ENCODE assay signal across 8 cellular contexts in genomic region chr22:41381329-41382097, GRCh38. TPM values are rescaled to one million over a fixed set of nuclear protein-coding genes. Genes with fewer than 3 reads are reported as not detected.
DNase-seq lines count a peak whose midpoint lies in the region; ATAC-seq, FAIRE-seq and TF ChIP-seq lines count a peak whose summit lies in the region.

TEF (plus strand) TSS chr22:41381942; CDS start chr22:41382045, 103 bp downstream.

- no peaks in the 10 kb centered on the region for H3K36me3 Mint-ChIP-seq in activated CD4-positive, alpha-beta T cell treated with anti-CD3 and anti-CD28 coated beads for 36 hours (ENCODE audit: low read depth)

- TF ChIP-seq CTCF in choroid plexus epithelial cell (conservative IDR thresholded peaks at IDR 0.05; ENCODE audit: low read depth, low read length), result no peak
- TF ChIP-seq CTCF in kidney (IDR thresholded peaks at IDR 0.05; ENCODE audit: borderline replicate concordance, extremely low read depth, insufficient read depth), result no peak

- H3K27me3 Mint-ChIP-seq in activated CD4-positive, alpha-beta T cell treated with anti-CD3 and anti-CD28 coated beads for 36 hours, result no peaks in the 10 kb centered on the region

- CTCF ChIA-PET in activated CD4-positive, alpha-beta T cell treated with anti-CD3 and anti-CD28 coated beads for 36 hours (lab: Charles Lee), result interaction anchor here (0.6 to 2.7 kb wide), 7 partner anchors 18 to 481 kb away, joined by 3 to 16 read pairs (median 4); no protein-coding TSS in a partner anchor

- H3K4me1 ChIP-seq in kidney (ENCODE audit: control insufficient read depth in 1 of 2, insufficient read depth in 1 of 2, low read depth in 1 of 2, low read length in 2 of 2), result peaks cover 8 to 19% of the 10 kb centered on the region in 2 donors

- peak within 1 kb of the TSS; percentile 79 for H3K4me3 Mint-ChIP-seq in activated CD4-positive, alpha-beta T cell treated with anti-CD3 and anti-CD28 coated beads for 36 hours

- peaks cover 0 to 3% of the 10 kb centered on the region in 2 donors for H3K36me3 ChIP-seq in kidney (ENCODE audit: control insufficient read depth in 1 of 2, insufficient read depth in 2 of 2, low read length in 2 of 2)

- intact Hi-C loops in activated CD4-positive, alpha-beta T cell treated with anti-CD3 and anti-CD28 coated beads for 36 hours (cut with DNase I, micrococcal nuclease), result loop anchor here (1.0 to 5.0 kb wide), 16 partner anchors 67 to 1121 kb away; partner anchors contain the start of genes ACO2 (in 2 of the 2), DESI1 (in 2 of the 2), XRCC6 (in 2 of the 2) and L3MBTL2 (in 1 of the 2)
- intact Hi-C loops in kidney (cut with DNase I), result no loop called here

- peak within 1 kb of the TSS; percentile 91 for H3K27ac Mint-ChIP-seq in activated CD4-positive, alpha-beta T cell treated with anti-CD3 and anti-CD28 coated beads for 36 hours

- DNase-seq in Ammon's horn (ENCODE audit: low spot score), result peak; percentile 99
- peak; percentile 97 for DNase-seq in GM19239 (ENCODE audit: insufficient read length, low spot score)
- DNase-seq in NCI-H510A treated with DMSO at 0.1 percent for 48 hours (lab: John Stamatoyannopoulos, UW), result peak; percentile 94
- peak; percentile 98 for DNase-seq in activated CD4-positive, alpha-beta T cell treated with anti-CD3 and anti-CD28 coated beads for 36 hours
- peak; percentile 99 for DNase-seq in choroid plexus epithelial cell (ENCODE audit: low read depth)
- peak; percentile 100 for DNase-seq in kidney
- peak; percentile 96 for DNase-seq in stimulated activated CD4-positive, alpha-beta T cell treated with anti-CD3 and anti-CD28 coated beads, Interleukin-15, amount 100 ng/mL, for 1 hour (ENCODE audit: low read depth in 1 of 2, low spot score in 1 of 2)

- POLR2A ChIA-PET in activated CD4-positive, alpha-beta T cell treated with anti-CD3 and anti-CD28 coated beads for 36 hours (lab: Charles Lee), result interaction anchor here (0.6 to 2.2 kb wide), 10 partner anchors 8 to 638 kb away, joined by 3 to 17 read pairs (median 8); partner anchors contain the start of genes ACO2, PHF5A, PMM1 and RANGAP1

- H3K4me3 ChIP-seq in choroid plexus epithelial cell (ENCODE audit: low read depth, low read length), result peak within 1 kb of the TSS; percentile 70
- peak within 1 kb of the TSS; percentile 74 to 83 for H3K4me3 ChIP-seq in kidney (ENCODE audit: low read length in 2 of 2)

- peak; percentile 83 for ATAC-seq in HG03442 (IDR thresholded peaks at IDR 0.05; ENCODE audit: unreplicated experiment)
- ATAC-seq in activated CD4-positive, alpha-beta T cell treated with anti-CD3 and anti-CD28 coated beads for 36 hours, result peak; percentile 94

- no peaks in the 10 kb centered on the region for H3K9me3 Mint-ChIP-seq in activated CD4-positive, alpha-beta T cell treated with anti-CD3 and anti-CD28 coated beads for 36 hours (ENCODE audit: low read depth)

- FAIRE-seq in GM19239 (lab: Jason Lieb, UNC), result peak; percentile 99
- FAIRE-seq in kidney (lab: Jason Lieb, UNC), result peak; percentile 76

- peaks cover 10% of the 10 kb centered on the region for H3K4me1 Mint-ChIP-seq in activated CD4-positive, alpha-beta T cell treated with anti-CD3 and anti-CD28 coated beads for 36 hours

- H3K9ac ChIP-seq in kidney (ENCODE audit: low read length in 2 of 2), result peak within 1 kb of the TSS; percentile 69 to 72

- H3K27ac ChIP-seq in kidney (ENCODE audit: low read depth in 2 of 2, low read length in 2 of 2), result peak within 1 kb of the TSS; percentile 100

- H3K9me3 ChIP-seq in kidney (ENCODE audit: control insufficient read depth in 1 of 2, low read length in 2 of 2), result no peaks in the 10 kb centered on the region

RNA-seq across cellular contexts. Expression of gene TEF, which starts in this region (rescaled TPM):
- 1 to 10 TPM; 1.7 to 2.2 TPM for total RNA-seq in activated CD4-positive, alpha-beta T cell treated with anti-CD3 and anti-CD28 coated beads for 36 hours
- 34.9 TPM for total RNA-seq in kidney
- polyA plus RNA-seq in kidney (ENCODE audit: insufficient read depth, low read depth, low replicate concordance), result 19.4 TPM

Comparison
In these comparisons a context has a peak if more than half of its experiments do, and no peak if none do; other contexts are left out.
1. Peak in every context shown above with its lines: DNase-seq, ATAC-seq, H3K4me3 ChIP-seq and H3K27ac ChIP-seq.
2. RNA of gene TEF (total RNA-seq): 34.9 TPM in kidney (single experiment); 1.7 to 2.2 TPM in activated CD4-positive, alpha-beta T cell treated with anti-CD3 and anti-CD28 coated beads for 36 hours; every median in the first group is over 10 times any median in the second.